Comparison of ENCODE assay signal across 8 cellular contexts in genomic region chr11:33773399-33774355, GRCh38. TPM values are rescaled to one million over a fixed set of nuclear protein-coding genes. Genes with fewer than 3 reads are reported as not detected.
A peak's percentile ranks its signal among the peaks of the same experiment; 100 is the strongest.
DNase-seq lines count a peak whose midpoint lies in the region; ATAC-seq and TF ChIP-seq lines count a peak whose summit lies in the region.

No MANE protein-coding gene starts in this region.

- TF ChIP-seq CTCF in BE2C (IDR thresholded peaks at IDR 0.05; ENCODE audit: low read depth, low read length) (no peak), brain microvascular endothelial cell (IDR thresholded peaks at IDR 0.05; ENCODE audit: low read depth, low read length, missing control alignments) (no peak)

- H3K4me3 ChIP-seq in BE2C (ENCODE audit: low read depth, low read length) (peak overlapping the region; percentile 75), brain microvascular endothelial cell (ENCODE audit: low read depth, low read length) (peak overlapping the region; percentile 87)

- peak; percentile 46 for ATAC-seq in GM19035 (IDR thresholded peaks at IDR 0.05; ENCODE audit: unreplicated experiment)
- ATAC-seq in HG03342 (IDR thresholded peaks at IDR 0.05; ENCODE audit: unreplicated experiment) = peak; percentile 30

- no peak for DNase-seq in BE2C
- DNase-seq in T follicular helper cell (ENCODE audit: low read depth) = peak; percentile 50
- DNase-seq in brain microvascular endothelial cell = no peak
- peak; percentile 14 for DNase-seq in iris pigment epithelial cell (ENCODE audit: low read depth)
- peak; percentile 6 for DNase-seq in stimulated activated CD4-positive, alpha-beta T cell treated with anti-CD3 and anti-CD28 coated beads, Interleukin-12 subunit alpha, Interleukin-12 subunit beta, amount 100 ng/mL, for 4 hours
- DNase-seq in ureter (ENCODE audit: low spot score) = no peak

- H3K27me3 ChIP-seq in BE2C (no peaks in the 10 kb centered on the region; the same call in 1 of the 2 replicates), brain microvascular endothelial cell (replicated peaks) (no peaks in the 10 kb centered on the region)

- in situ Hi-C loops in brain microvascular endothelial cell (cut with HindIII; ENCODE audit: low pct_ligation_motif_present, low sequenced_read_pairs) = no loop called here

- H3K4me1 ChIP-seq in BE2C = no peaks in the 10 kb centered on the region

- H3K9me3 ChIP-seq in BE2C = no peaks in the 10 kb centered on the region

- H3K36me3 ChIP-seq in BE2C = no peaks in the 10 kb centered on the region
- peaks cover 1% of the 10 kb centered on the region for H3K36me3 ChIP-seq in brain microvascular endothelial cell (replicated peaks)

- peak overlapping the region; percentile 50 for H3K27ac ChIP-seq in brain microvascular endothelial cell

RNA-seq across cellular contexts. Expression of gene FBXO3, which starts 0.6 kb away (rescaled TPM):
- 13.9 TPM for polyA plus RNA-seq in BE2C (2012; ENCODE audit: insufficient read depth, insufficient read length, low read depth)
- 36.5 TPM for total RNA-seq in ureter

RNA-seq across cellular contexts. Expression of gene CD59, which starts 37.5 kb away (rescaled TPM):
- 7.1 TPM for polyA plus RNA-seq in BE2C (2012; ENCODE audit: insufficient read depth, insufficient read length, low read depth)
- total RNA-seq in ureter = 546 TPM

Comparison
In these comparisons a context has a peak if more than half of its experiments do, and no peak if none do; other contexts are left out.
1. DNase-seq: peak in T follicular helper cell (single experiment), iris pigment epithelial cell (single experiment) and stimulated activated CD4-positive, alpha-beta T cell treated with anti-CD3 and anti-CD28 coated beads, Interleukin-12 subunit alpha, Interleukin-12 subunit beta, amount 100 ng/mL, for 4 hours (single experiment); none in BE2C (single experiment), brain microvascular endothelial cell (single experiment) and ureter (single experiment).